1 cellular context compared by ENCODE assay signal in genomic region chr17:78128616-78129384, GRCh38.
A peak's percentile ranks its signal among the peaks of the same experiment; 100 is the strongest.
TF ChIP-seq lines count a peak whose summit lies in the region.

Gene TMC6 (minus strand): TSS chr17:78128755. CDS start chr17:78126832, 1,923 bp downstream.

TF ChIP-seq in GM12878, 131 proteins besides CTCF, POLR2A, EP300 and RAD21 (continued from another document and continues in another):
- TF ChIP-seq USF1 (IDR thresholded peaks at IDR 0.05; ENCODE audit: borderline replicate concordance, extremely low read length, insufficient read depth, low read depth, low read length) (peak; percentile 82), SP1 (IDR thresholded peaks at IDR 0.05; ENCODE audit: low read depth, low read length) (no peak), HDGF (IDR thresholded peaks at IDR 0.05) (no peak), NR2C1 (IDR thresholded peaks at IDR 0.05) (0 out of 2 replicates have a peak, but pooled peaks have one; percentile 18), RAD51 (IDR thresholded peaks at IDR 0.05) (peak; percentile 90), IRF3 (IDR thresholded peaks at IDR 0.05) (no peak), BRCA1 (IDR thresholded peaks at IDR 0.05; ENCODE audit: low read depth, low read length) (no peak), GABPA (IDR thresholded peaks at IDR 0.05; ENCODE audit: low read depth) (no peak), ZBTB40 (IDR thresholded peaks at IDR 0.05; ENCODE audit: borderline replicate concordance) (no peak; the same call in 1 of the 2 replicates), SREBF2 (IDR thresholded peaks at IDR 0.05; ENCODE audit: low read length) (no peak), NFXL1 (IDR thresholded peaks at IDR 0.05; ENCODE audit: borderline replicate concordance) (no peak), ZZZ3 (IDR thresholded peaks at IDR 0.05; ENCODE audit: control insufficient read depth, insufficient read length, low read depth) (no peak), RFX5 (IDR thresholded peaks at IDR 0.05; ENCODE audit: low read depth, low read length) (no peak), HDAC6 (IDR thresholded peaks at IDR 0.05; ENCODE audit: unreplicated experiment) (no peak), STAT1 (conservative IDR thresholded peaks at IDR 0.05) (no peak), ZNF217 (IDR thresholded peaks at IDR 0.05) (no peak), YY1 (IDR thresholded peaks at IDR 0.05; ENCODE audit: low read depth, low read length) (0 out of 2 replicates have a peak, but pooled peaks have one; percentile 10), SMAD5 (IDR thresholded peaks at IDR 0.05; ENCODE audit: low read depth) (no peak), NFYA (IDR thresholded peaks at IDR 0.05; ENCODE audit: borderline replicate concordance, low read depth, low read length) (no peak), SPI1 (IDR thresholded peaks at IDR 0.05; ENCODE audit: borderline replicate concordance, insufficient read depth, low read depth, low read length) (peak; percentile 42; the same call in 1 of the 2 replicates), ZNF274 (IDR thresholded peaks at IDR 0.05; ENCODE audit: insufficient read depth, insufficient read length) (no peak), MLLT1 (IDR thresholded peaks at IDR 0.05) (no peak; the same call in 1 of the 2 replicates), SUPT20H (IDR thresholded peaks at IDR 0.05; ENCODE audit: borderline replicate concordance, control insufficient read depth, low read depth, low read length) (no peak), NKRF (conservative IDR thresholded peaks at IDR 0.05) (peak; percentile 28; the same call in 1 of the 2 replicates), SIN3A (IDR thresholded peaks at IDR 0.05; ENCODE audit: low read depth, low read length) (no peak), ETV6 (conservative IDR thresholded peaks at IDR 0.05 in 1 of 2, IDR thresholded peaks at IDR 0.05 in 1 of 2; ENCODE audit: borderline replicate concordance in 1 of 2, low read depth in 1 of 2) (no peak), ZSCAN29 (IDR thresholded peaks at IDR 0.05) (no peak), IKZF1 (conservative IDR thresholded peaks at IDR 0.05) (peak; percentile 75; the same call in 1 of the 2 replicates), BACH1 (IDR thresholded peaks at IDR 0.05; ENCODE audit: borderline replicate concordance) (peak; percentile 55; the same call in 1 of the 2 replicates), ZNF687 (IDR thresholded peaks at IDR 0.05) (peak; percentile 30; the same call in 1 of the 2 replicates), NRF1 (conservative IDR thresholded peaks at IDR 0.05; ENCODE audit: low read depth, low read length) (no peak), TARDBP (IDR thresholded peaks at IDR 0.05; ENCODE audit: borderline replicate concordance) (no peak), MAX (IDR thresholded peaks at IDR 0.05; ENCODE audit: low read depth, low read length) (no peak), POLR2AphosphoS2 (IDR thresholded peaks at IDR 0.05; ENCODE audit: low read depth, low read length) (peak; percentile 74), RELB (IDR thresholded peaks at IDR 0.05; ENCODE audit: low read depth) (no peak), HSF1 (IDR thresholded peaks at IDR 0.05; ENCODE audit: low read depth, low read length) (no peak), ATF7 (IDR thresholded peaks at IDR 0.05; ENCODE audit: low read depth) (peak; percentile 47), SUZ12 (IDR thresholded peaks at IDR 0.05; ENCODE audit: unreplicated experiment) (no peak), HDAC2 (IDR thresholded peaks at IDR 0.05) (no peak), ZBED1 (IDR thresholded peaks at IDR 0.05; ENCODE audit: borderline replicate concordance) (no peak), CBX5 (IDR thresholded peaks at IDR 0.05; ENCODE audit: low read depth) (no peak), NR2C2 (IDR thresholded peaks at IDR 0.05; ENCODE audit: borderline replicate concordance, control insufficient read depth, insufficient read length, low read depth) (no peak), EGR1 (IDR thresholded peaks at IDR 0.05; ENCODE audit: borderline replicate concordance in 1 of 2, low read depth in 2 of 2, low read length in 2 of 2) (peak in 1 of 2 experiments; percentile 91; a peak in 2 of 3 replicates), BCL3 (IDR thresholded peaks at IDR 0.05; ENCODE audit: borderline replicate concordance, insufficient read depth, low read depth, low read length, poor library complexity, severe bottlenecking) (peak; percentile 68), CHD1 (IDR thresholded peaks at IDR 0.05; ENCODE audit: low read depth, low read length) (no peak), MTA2 (IDR thresholded peaks at IDR 0.05; ENCODE audit: low read depth) (peak; percentile 40; the same call in 1 of the 2 replicates), FOXK2 (IDR thresholded peaks at IDR 0.05) (no peak)
